Comparison of ENCODE assay signal across 8 cellular contexts in the genomic region with DNA sequence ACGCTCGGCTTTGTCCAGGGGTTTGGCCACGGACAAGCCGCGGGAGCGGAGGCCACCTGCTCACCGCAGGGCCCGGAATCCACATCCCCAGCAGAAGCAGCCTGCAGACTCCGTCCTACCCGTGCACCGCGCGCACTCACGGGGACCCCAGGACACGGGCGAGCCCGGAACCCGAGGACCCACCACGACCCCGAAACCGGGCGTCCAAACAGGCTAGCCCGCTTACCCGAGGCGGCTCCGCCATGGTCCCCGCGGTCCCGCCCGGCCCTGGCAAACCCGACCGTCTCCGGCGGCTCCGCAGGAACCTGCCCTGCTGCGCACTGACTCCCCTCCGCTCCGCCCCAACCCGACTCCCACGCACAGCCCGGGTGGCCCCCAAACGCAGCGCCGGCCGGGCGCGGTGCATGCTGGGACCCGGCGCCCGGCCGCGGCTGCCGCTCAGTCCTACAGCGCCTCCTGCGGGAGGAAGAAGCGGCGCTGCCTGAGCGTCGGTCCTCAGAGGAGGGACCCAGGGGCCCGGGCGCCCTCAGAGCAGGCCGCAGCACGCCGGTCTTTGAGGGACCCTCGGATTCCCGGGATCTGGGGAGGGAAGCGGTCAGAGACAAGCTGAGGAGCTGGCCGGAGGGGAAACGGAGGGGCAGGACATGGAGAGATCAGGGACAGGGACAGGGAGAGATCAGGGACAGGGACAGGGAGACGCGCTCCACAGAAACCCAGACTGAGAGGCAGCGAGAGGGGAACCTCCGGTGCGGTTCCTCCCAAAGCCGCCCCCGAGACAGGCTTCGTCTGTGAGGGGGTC. TPM values are rescaled to one million over a fixed set of nuclear protein-coding genes. Genes with fewer than 3 reads are reported as not detected.
DNase-seq lines count a peak whose midpoint lies in the region; ATAC-seq, FAIRE-seq and TF ChIP-seq lines count a peak whose summit lies in the region.

TSS of gene ZNF786 (minus strand) at position 322 of the 799 bp plus-strand sequence. CDS start at position 244, 78 bp downstream.

- CTCF ChIA-PET in WTC11 (lab: Charles Lee) = interaction anchor here (0.6 to 1.3 kb wide), 3 partner anchors 22 to 35 kb away, joined by 3 read pairs; partner anchors contain the start of gene ZNF425

- ATAC-seq in GM18909 (IDR thresholded peaks at IDR 0.05; ENCODE audit: poor library complexity, unreplicated experiment) (peak; percentile 86), HG03159 (IDR thresholded peaks at IDR 0.05; ENCODE audit: unreplicated experiment) (peak; percentile 83), WTC11 (peak; percentile 85)

- H3K9ac ChIP-seq in kidney (ENCODE audit: low read length in 2 of 2) = peak within 1 kb of the TSS; percentile 76 to 88

- POLR2A ChIA-PET in WTC11 (lab: Charles Lee) = interaction anchor here (0.6 kb wide), 1 partner anchor 58 kb away, joined by 3 read pairs; no protein-coding TSS in a partner anchor

- peaks cover 6% of the 10 kb centered on the region for H3K9me3 Mint-ChIP-seq in WTC11

- H3K4me3 ChIP-seq in cardiac fibroblast (replicated peaks in 1 of 2; ENCODE audit: low read depth in 2 of 2, low read length in 2 of 2) (peak within 1 kb of the TSS; percentile 87 to 96), kidney (ENCODE audit: low read length in 2 of 2) (peak within 1 kb of the TSS; percentile 81 to 86)

- H3K27me3 Mint-ChIP-seq in WTC11 (ENCODE audit: low read depth) = no peaks in the 10 kb centered on the region; the same call in 1 of the 2 replicates

- no peaks in the 10 kb centered on the region for H3K9me3 ChIP-seq in kidney (ENCODE audit: control insufficient read depth in 1 of 2, low read length in 2 of 2)

- peaks cover 23% of the 10 kb centered on the region for H3K36me3 Mint-ChIP-seq in WTC11

- FAIRE-seq in kidney (lab: Jason Lieb, UNC) = no peak

- H3K4me3 Mint-ChIP-seq in WTC11 = peak within 1 kb of the TSS; percentile 97

- intact Hi-C loops in kidney (cut with DNase I) = no loop called here

- DNase-seq in AG09319 (ENCODE audit: extremely low read depth, low read depth) (peak; percentile 72), NCI-H2196 treated with DMSO at 0.1 percent for 48 hours (lab: John Stamatoyannopoulos, UW; ENCODE audit: unreplicated experiment) (peak; percentile 89), WTC11 (ENCODE audit: low spot score) (peak; percentile 83), cardiac fibroblast (ENCODE audit: low read depth in 2 of 2) (peak; percentile 87 to 94), kidney (peak; percentile 96)
- DNase-seq in stimulated activated CD4-positive, alpha-beta T cell treated with anti-CD3 and anti-CD28 coated beads, Interleukin-15, amount 100 ng/mL, for 1 hour (ENCODE audit: low read depth in 1 of 2, low spot score in 1 of 2) = peak; percentile 84 to 93

- H3K36me3 ChIP-seq in kidney (ENCODE audit: control insufficient read depth in 1 of 2, insufficient read depth in 2 of 2, low read length in 2 of 2) = no peaks in the 10 kb centered on the region

- peaks cover 0 to 3% of the 10 kb centered on the region in 2 donors for H3K4me1 ChIP-seq in kidney (ENCODE audit: control insufficient read depth in 1 of 2, insufficient read depth in 1 of 2, low read depth in 1 of 2, low read length in 2 of 2)

- TF ChIP-seq CTCF in AG09319 (IDR thresholded peaks at IDR 0.05; ENCODE audit: low read depth, low read length) (peak; percentile 59), WTC11 (IDR thresholded peaks at IDR 0.05) (peak; percentile 75), cardiac fibroblast (IDR thresholded peaks at IDR 0.05; ENCODE audit: low read depth, low read length) (peak; percentile 57), kidney (IDR thresholded peaks at IDR 0.05; ENCODE audit: borderline replicate concordance, extremely low read depth, insufficient read depth) (peak; percentile 81)

- peak within 1 kb of the TSS; percentile 99 for H3K27ac Mint-ChIP-seq in WTC11

- H3K27ac ChIP-seq in kidney (ENCODE audit: low read depth in 2 of 2, low read length in 2 of 2) = peak within 1 kb of the TSS; percentile 93 to 95

- peaks cover 12% of the 10 kb centered on the region for H3K4me1 Mint-ChIP-seq in WTC11

TF ChIP-seq in WTC11, 78 proteins besides CTCF, POLR2A, EP300 and RAD21 (continues in another document):
- no peak for TF ChIP-seq IRF2 (CRISPR knock-in tag; IDR thresholded peaks at IDR 0.05; ENCODE audit: borderline replicate concordance, low read depth)
- TF ChIP-seq ZNF423 (CRISPR knock-in tag; IDR thresholded peaks at IDR 0.05) = peak; percentile 20; the same call in 1 of the 2 replicates
- no peak for TF ChIP-seq ATF1 (CRISPR knock-in tag; IDR thresholded peaks at IDR 0.05)
- 0 out of 2 replicates have a peak, but pooled peaks have one; percentile 34 for TF ChIP-seq ZNF219 (CRISPR knock-in tag; IDR thresholded peaks at IDR 0.05; ENCODE audit: borderline replicate concordance)
- no peak for TF ChIP-seq CREB1 (CRISPR knock-in tag; IDR thresholded peaks at IDR 0.05)
- TF ChIP-seq, protein P1, sequence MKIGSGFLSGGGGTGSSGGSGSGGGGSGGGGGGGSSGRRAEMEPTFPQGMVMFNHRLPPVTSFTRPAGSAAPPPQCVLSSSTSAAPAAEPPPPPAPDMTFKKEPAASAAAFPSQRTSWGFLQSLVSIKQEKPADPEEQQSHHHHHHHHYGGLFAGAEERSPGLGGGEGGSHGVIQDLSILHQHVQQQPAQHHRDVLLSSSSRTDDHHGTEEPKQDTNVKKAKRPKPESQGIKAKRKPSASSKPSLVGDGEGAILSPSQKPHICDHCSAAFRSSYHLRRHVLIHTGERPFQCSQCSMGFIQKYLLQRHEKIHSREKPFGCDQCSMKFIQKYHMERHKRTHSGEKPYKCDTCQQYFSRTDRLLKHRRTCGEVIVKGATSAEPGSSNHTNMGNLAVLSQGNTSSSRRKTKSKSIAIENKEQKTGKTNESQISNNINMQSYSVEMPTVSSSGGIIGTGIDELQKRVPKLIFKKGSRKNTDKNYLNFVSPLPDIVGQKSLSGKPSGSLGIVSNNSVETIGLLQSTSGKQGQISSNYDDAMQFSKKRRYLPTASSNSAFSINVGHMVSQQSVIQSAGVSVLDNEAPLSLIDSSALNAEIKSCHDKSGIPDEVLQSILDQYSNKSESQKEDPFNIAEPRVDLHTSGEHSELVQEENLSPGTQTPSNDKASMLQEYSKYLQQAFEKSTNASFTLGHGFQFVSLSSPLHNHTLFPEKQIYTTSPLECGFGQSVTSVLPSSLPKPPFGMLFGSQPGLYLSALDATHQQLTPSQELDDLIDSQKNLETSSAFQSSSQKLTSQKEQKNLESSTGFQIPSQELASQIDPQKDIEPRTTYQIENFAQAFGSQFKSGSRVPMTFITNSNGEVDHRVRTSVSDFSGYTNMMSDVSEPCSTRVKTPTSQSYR (CRISPR knock-in tag; IDR thresholded peaks at IDR 0.05) = peak; percentile 40; the same call in 1 of the 2 replicates
- TF ChIP-seq ZNF263 (CRISPR knock-in tag; IDR thresholded peaks at IDR 0.05; ENCODE audit: low read depth) = no peak
- TF ChIP-seq SMAD4 (CRISPR knock-in tag; IDR thresholded peaks at IDR 0.05) = no peak
- no peak for TF ChIP-seq SOX15 (CRISPR knock-in tag; IDR thresholded peaks at IDR 0.05)
- TF ChIP-seq CDX4 (CRISPR knock-in tag; IDR thresholded peaks at IDR 0.05; ENCODE audit: borderline replicate concordance) = no peak
- TF ChIP-seq GABPB1 (CRISPR knock-in tag; IDR thresholded peaks at IDR 0.05) = peak; percentile 69
- no peak for TF ChIP-seq NR1H2 (CRISPR knock-in tag; IDR thresholded peaks at IDR 0.05)
- TF ChIP-seq SP1 (CRISPR knock-in tag; conservative IDR thresholded peaks at IDR 0.05) = peak; percentile 52
- TF ChIP-seq, protein P2, sequence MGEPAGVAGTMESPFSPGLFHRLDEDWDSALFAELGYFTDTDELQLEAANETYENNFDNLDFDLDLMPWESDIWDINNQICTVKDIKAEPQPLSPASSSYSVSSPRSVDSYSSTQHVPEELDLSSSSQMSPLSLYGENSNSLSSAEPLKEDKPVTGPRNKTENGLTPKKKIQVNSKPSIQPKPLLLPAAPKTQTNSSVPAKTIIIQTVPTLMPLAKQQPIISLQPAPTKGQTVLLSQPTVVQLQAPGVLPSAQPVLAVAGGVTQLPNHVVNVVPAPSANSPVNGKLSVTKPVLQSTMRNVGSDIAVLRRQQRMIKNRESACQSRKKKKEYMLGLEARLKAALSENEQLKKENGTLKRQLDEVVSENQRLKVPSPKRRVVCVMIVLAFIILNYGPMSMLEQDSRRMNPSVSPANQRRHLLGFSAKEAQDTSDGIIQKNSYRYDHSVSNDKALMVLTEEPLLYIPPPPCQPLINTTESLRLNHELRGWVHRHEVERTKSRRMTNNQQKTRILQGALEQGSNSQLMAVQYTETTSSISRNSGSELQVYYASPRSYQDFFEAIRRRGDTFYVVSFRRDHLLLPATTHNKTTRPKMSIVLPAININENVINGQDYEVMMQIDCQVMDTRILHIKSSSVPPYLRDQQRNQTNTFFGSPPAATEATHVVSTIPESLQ (CRISPR knock-in tag; IDR thresholded peaks at IDR 0.05) = no peak
- TF ChIP-seq, protein P3, sequence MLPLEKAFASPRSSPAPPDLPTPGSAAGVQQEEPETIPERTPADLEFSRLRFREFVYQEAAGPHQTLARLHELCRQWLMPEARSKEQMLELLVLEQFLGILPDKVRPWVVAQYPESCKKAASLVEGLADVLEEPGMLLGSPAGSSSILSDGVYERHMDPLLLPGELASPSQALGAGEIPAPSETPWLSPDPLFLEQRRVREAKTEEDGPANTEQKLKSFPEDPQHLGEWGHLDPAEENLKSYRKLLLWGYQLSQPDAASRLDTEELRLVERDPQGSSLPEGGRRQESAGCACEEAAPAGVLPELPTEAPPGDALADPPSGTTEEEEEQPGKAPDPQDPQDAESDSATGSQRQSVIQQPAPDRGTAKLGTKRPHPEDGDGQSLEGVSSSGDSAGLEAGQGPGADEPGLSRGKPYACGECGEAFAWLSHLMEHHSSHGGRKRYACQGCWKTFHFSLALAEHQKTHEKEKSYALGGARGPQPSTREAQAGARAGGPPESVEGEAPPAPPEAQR (CRISPR knock-in tag; IDR thresholded peaks at IDR 0.05) = no peak

RNA-seq across cellular contexts. Expression of gene ZNF786, which starts in this region (rescaled TPM):
- total RNA-seq in WTC11 (2021) = 11.4 to 13.0 TPM (median 11.8 TPM) in 3 replicates
- total RNA-seq in kidney = 8.0 TPM
- polyA plus RNA-seq in kidney (ENCODE audit: insufficient read depth, low read depth, low replicate concordance) = 2.6 TPM

Comparison
In these comparisons a context has a peak if more than half of its experiments do, and no peak if none do; other contexts are left out.
1. Peak in every context shown above with its lines: DNase-seq, ATAC-seq, H3K4me3 ChIP-seq and H3K27ac ChIP-seq.